1 cellular context compared by ENCODE assay signal in the genomic region with DNA sequence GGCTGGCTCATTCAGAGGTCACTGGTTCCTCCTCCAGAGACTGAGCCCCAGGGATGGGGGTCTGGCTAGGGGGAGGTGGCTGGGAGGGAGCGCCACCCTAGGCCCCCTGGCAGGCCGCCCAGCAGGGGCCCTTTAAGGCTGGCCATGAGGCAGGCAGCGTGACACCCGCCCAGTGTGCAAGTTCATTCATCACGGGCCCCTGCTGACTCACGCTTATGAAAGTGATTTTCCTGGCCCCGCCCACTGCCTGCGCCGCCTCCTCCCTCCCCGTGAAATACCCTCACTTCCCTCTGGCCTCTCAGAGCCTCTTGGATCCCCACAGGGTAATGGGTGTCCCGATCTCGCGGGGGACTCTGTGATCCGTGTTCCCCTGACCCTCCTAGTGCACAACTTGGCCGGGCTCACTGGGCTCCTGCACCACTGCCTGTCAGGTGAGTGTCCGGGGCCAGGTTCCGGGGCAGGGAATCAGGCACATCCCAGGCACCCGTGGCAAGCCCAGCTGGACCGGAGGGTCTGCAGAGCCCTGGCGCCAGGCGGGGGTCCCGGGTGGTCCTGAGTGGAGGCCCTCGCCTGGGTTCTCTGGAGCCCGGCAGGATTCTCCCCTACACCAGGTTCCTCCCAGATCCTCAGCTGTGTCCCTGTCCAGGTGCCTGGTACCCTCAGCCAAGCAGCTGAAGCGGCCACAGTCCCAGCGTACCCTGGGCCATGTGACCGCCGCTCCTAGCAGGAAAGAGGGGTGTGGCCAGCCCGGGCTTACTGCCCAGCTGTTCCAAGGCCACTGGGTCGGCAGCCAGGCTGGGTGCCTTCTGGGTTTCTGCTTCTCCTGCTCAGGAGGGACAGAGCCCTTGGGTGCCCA.
TF ChIP-seq lines count a peak whose summit lies in the region.

A gene with protein sequence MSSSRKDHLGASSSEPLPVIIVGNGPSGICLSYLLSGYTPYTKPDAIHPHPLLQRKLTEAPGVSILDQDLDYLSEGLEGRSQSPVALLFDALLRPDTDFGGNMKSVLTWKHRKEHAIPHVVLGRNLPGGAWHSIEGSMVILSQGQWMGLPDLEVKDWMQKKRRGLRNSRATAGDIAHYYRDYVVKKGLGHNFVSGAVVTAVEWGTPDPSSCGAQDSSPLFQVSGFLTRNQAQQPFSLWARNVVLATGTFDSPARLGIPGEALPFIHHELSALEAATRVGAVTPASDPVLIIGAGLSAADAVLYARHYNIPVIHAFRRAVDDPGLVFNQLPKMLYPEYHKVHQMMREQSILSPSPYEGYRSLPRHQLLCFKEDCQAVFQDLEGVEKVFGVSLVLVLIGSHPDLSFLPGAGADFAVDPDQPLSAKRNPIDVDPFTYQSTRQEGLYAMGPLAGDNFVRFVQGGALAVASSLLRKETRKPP (plus strand): TSS at position 301 of the 856 bp plus-strand sequence. CDS start 4,432 bp downstream, outside the sequence.

TF ChIP-seq in HepG2, 621 proteins besides CTCF, POLR2A, EP300 and RAD21 (continued from another document and continues in another):
- TF ChIP-seq TBL1XR1 (IDR thresholded peaks at IDR 0.05; ENCODE audit: borderline replicate concordance, low read length, partially characterized antibody) (peak; percentile 39), RFX5 (IDR thresholded peaks at IDR 0.05; ENCODE audit: low read depth, low read length) (peak; percentile 10; the same call in 1 of the 2 replicates), SMYD3 (CRISPR knock-in tag; IDR thresholded peaks at IDR 0.05) (no peak), ZKSCAN8 (CRISPR knock-in tag; IDR thresholded peaks at IDR 0.05; ENCODE audit: borderline replicate concordance) (no peak), ZNF343 (CRISPR knock-in tag; IDR thresholded peaks at IDR 0.05) (peak; percentile 72; the same call in 1 of the 2 replicates), GZF1 (CRISPR knock-in tag; IDR thresholded peaks at IDR 0.05) (peak; percentile 56; the same call in 1 of the 2 replicates), PPARG (CRISPR knock-in tag; conservative IDR thresholded peaks at IDR 0.05) (0 out of 2 replicates have a peak, but pooled peaks have one; percentile 51), EZH2 (conservative IDR thresholded peaks at IDR 0.05; ENCODE audit: low read depth, low read length) (no peak), YEATS4 (CRISPR knock-in tag; IDR thresholded peaks at IDR 0.05; ENCODE audit: borderline replicate concordance) (peak; percentile 87), ZNF251 (CRISPR knock-in tag; IDR thresholded peaks at IDR 0.05) (no peak), ZIK1 (CRISPR knock-in tag; IDR thresholded peaks at IDR 0.05; ENCODE audit: borderline replicate concordance, low read depth) (no peak), PHF21A (CRISPR knock-in tag; IDR thresholded peaks at IDR 0.05) (peak; percentile 81), HDAC6 (IDR thresholded peaks at IDR 0.05; ENCODE audit: low read depth, low read length) (peak; percentile 59; the same call in 1 of the 2 replicates), ZNF598 (CRISPR knock-in tag; IDR thresholded peaks at IDR 0.05; ENCODE audit: borderline replicate concordance) (peak; percentile 88; the same call in 1 of the 2 replicates), ZFAT (CRISPR knock-in tag; conservative IDR thresholded peaks at IDR 0.05) (no peak), HMG20B (CRISPR knock-in tag; conservative IDR thresholded peaks at IDR 0.05) (no peak), MAFG (CRISPR knock-in tag; IDR thresholded peaks at IDR 0.05) (peak; percentile 94), CBFB (CRISPR knock-in tag; IDR thresholded peaks at IDR 0.05) (no peak), ZFP62 (CRISPR knock-in tag; IDR thresholded peaks at IDR 0.05) (no peak)
- TF ChIP-seq, protein P1, sequence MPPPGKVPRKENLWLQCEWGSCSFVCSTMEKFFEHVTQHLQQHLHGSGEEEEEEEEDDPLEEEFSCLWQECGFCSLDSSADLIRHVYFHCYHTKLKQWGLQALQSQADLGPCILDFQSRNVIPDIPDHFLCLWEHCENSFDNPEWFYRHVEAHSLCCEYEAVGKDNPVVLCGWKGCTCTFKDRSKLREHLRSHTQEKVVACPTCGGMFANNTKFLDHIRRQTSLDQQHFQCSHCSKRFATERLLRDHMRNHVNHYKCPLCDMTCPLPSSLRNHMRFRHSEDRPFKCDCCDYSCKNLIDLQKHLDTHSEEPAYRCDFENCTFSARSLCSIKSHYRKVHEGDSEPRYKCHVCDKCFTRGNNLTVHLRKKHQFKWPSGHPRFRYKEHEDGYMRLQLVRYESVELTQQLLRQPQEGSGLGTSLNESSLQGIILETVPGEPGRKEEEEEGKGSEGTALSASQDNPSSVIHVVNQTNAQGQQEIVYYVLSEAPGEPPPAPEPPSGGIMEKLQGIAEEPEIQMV (CRISPR knock-in tag; IDR thresholded peaks at IDR 0.05; ENCODE audit: low read depth) = no peak
- TF ChIP-seq, protein P2, sequence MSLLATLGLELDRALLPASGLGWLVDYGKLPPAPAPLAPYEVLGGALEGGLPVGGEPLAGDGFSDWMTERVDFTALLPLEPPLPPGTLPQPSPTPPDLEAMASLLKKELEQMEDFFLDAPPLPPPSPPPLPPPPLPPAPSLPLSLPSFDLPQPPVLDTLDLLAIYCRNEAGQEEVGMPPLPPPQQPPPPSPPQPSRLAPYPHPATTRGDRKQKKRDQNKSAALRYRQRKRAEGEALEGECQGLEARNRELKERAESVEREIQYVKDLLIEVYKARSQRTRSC (CRISPR knock-in tag; IDR thresholded peaks at IDR 0.05; ENCODE audit: low read depth) = no peak
- TF ChIP-seq, protein P3, sequence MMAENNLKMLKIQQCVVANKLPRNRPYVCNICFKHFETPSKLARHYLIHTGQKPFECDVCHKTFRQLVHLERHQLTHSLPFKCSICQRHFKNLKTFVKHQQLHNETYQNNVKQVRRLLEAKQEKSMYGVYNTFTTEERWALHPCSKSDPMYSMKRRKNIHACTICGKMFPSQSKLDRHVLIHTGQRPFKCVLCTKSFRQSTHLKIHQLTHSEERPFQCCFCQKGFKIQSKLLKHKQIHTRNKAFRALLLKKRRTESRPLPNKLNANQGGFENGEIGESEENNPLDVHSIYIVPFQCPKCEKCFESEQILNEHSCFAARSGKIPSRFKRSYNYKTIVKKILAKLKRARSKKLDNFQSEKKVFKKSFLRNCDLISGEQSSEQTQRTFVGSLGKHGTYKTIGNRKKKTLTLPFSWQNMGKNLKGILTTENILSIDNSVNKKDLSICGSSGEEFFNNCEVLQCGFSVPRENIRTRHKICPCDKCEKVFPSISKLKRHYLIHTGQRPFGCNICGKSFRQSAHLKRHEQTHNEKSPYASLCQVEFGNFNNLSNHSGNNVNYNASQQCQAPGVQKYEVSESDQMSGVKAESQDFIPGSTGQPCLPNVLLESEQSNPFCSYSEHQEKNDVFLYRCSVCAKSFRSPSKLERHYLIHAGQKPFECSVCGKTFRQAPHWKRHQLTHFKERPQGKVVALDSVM (CRISPR knock-in tag; IDR thresholded peaks at IDR 0.05) = no peak
- TF ChIP-seq, protein P4, sequence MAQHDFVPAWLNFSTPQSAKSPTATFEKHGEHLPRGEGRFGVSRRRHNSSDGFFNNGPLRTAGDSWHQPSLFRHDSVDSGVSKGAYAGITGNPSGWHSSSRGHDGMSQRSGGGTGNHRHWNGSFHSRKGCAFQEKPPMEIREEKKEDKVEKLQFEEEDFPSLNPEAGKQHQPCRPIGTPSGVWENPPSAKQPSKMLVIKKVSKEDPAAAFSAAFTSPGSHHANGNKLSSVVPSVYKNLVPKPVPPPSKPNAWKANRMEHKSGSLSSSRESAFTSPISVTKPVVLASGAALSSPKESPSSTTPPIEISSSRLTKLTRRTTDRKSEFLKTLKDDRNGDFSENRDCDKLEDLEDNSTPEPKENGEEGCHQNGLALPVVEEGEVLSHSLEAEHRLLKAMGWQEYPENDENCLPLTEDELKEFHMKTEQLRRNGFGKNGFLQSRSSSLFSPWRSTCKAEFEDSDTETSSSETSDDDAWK (CRISPR knock-in tag; IDR thresholded peaks at IDR 0.05) = no peak
- TF ChIP-seq, protein P5, sequence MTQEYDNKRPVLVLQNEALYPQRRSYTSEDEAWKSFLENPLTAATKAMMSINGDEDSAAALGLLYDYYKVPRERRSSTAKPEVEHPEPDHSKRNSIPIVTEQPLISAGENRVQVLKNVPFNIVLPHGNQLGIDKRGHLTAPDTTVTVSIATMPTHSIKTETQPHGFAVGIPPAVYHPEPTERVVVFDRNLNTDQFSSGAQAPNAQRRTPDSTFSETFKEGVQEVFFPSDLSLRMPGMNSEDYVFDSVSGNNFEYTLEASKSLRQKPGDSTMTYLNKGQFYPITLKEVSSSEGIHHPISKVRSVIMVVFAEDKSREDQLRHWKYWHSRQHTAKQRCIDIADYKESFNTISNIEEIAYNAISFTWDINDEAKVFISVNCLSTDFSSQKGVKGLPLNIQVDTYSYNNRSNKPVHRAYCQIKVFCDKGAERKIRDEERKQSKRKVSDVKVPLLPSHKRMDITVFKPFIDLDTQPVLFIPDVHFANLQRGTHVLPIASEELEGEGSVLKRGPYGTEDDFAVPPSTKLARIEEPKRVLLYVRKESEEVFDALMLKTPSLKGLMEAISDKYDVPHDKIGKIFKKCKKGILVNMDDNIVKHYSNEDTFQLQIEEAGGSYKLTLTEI (CRISPR knock-in tag; conservative IDR thresholded peaks at IDR 0.05) = no peak
- TF ChIP-seq, protein P6, sequence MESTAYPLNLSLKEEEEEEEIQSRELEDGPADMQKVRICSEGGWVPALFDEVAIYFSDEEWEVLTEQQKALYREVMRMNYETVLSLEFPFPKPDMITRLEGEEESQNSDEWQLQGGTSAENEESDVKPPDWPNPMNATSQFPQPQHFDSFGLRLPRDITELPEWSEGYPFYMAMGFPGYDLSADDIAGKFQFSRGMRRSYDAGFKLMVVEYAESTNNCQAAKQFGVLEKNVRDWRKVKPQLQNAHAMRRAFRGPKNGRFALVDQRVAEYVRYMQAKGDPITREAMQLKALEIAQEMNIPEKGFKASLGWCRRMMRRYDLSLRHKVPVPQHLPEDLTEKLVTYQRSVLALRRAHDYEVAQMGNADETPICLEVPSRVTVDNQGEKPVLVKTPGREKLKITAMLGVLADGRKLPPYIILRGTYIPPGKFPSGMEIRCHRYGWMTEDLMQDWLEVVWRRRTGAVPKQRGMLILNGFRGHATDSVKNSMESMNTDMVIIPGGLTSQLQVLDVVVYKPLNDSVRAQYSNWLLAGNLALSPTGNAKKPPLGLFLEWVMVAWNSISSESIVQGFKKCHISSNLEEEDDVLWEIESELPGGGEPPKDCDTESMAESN (CRISPR knock-in tag; conservative IDR thresholded peaks at IDR 0.05) = peak; percentile 28; the same call in 1 of the 2 replicates
- TF ChIP-seq, protein P7, sequence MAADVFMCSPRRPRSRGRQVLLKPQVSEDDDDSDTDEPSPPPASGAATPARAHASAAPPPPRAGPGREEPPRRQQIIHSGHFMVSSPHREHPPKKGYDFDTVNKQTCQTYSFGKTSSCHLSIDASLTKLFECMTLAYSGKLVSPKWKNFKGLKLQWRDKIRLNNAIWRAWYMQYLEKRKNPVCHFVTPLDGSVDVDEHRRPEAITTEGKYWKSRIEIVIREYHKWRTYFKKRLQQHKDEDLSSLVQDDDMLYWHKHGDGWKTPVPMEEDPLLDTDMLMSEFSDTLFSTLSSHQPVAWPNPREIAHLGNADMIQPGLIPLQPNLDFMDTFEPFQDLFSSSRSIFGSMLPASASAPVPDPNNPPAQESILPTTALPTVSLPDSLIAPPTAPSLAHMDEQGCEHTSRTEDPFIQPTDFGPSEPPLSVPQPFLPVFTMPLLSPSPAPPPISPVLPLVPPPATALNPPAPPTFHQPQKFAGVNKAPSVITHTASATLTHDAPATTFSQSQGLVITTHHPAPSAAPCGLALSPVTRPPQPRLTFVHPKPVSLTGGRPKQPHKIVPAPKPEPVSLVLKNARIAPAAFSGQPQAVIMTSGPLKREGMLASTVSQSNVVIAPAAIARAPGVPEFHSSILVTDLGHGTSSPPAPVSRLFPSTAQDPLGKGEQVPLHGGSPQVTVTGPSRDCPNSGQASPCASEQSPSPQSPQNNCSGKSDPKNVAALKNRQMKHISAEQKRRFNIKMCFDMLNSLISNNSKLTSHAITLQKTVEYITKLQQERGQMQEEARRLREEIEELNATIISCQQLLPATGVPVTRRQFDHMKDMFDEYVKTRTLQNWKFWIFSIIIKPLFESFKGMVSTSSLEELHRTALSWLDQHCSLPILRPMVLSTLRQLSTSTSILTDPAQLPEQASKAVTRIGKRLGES (CRISPR knock-in tag; IDR thresholded peaks at IDR 0.05; ENCODE audit: borderline replicate concordance) = peak; percentile 82
- TF ChIP-seq, protein P8, sequence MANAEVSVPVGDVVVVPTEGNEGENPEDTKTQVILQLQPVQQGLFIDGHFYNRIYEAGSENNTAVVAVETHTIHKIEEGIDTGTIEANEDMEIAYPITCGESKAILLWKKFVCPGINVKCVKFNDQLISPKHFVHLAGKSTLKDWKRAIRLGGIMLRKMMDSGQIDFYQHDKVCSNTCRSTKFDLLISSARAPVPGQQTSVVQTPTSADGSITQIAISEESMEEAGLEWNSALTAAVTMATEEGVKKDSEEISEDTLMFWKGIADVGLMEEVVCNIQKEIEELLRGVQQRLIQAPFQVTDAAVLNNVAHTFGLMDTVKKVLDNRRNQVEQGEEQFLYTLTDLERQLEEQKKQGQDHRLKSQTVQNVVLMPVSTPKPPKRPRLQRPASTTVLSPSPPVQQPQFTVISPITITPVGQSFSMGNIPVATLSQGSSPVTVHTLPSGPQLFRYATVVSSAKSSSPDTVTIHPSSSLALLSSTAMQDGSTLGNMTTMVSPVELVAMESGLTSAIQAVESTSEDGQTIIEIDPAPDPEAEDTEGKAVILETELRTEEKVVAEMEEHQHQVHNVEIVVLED (CRISPR knock-in tag; IDR thresholded peaks at IDR 0.05; ENCODE audit: borderline replicate concordance) = peak; percentile 42; the same call in 1 of the 2 replicates
- TF ChIP-seq, protein P9, sequence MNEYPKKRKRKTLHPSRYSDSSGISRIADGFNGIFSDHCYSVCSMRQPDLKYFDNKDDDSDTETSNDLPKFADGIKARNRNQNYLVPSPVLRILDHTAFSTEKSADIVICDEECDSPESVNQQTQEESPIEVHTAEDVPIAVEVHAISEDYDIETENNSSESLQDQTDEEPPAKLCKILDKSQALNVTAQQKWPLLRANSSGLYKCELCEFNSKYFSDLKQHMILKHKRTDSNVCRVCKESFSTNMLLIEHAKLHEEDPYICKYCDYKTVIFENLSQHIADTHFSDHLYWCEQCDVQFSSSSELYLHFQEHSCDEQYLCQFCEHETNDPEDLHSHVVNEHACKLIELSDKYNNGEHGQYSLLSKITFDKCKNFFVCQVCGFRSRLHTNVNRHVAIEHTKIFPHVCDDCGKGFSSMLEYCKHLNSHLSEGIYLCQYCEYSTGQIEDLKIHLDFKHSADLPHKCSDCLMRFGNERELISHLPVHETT (CRISPR knock-in tag; conservative IDR thresholded peaks at IDR 0.05) = peak; percentile 25; the same call in 1 of the 2 replicates
- TF ChIP-seq, protein P10, sequence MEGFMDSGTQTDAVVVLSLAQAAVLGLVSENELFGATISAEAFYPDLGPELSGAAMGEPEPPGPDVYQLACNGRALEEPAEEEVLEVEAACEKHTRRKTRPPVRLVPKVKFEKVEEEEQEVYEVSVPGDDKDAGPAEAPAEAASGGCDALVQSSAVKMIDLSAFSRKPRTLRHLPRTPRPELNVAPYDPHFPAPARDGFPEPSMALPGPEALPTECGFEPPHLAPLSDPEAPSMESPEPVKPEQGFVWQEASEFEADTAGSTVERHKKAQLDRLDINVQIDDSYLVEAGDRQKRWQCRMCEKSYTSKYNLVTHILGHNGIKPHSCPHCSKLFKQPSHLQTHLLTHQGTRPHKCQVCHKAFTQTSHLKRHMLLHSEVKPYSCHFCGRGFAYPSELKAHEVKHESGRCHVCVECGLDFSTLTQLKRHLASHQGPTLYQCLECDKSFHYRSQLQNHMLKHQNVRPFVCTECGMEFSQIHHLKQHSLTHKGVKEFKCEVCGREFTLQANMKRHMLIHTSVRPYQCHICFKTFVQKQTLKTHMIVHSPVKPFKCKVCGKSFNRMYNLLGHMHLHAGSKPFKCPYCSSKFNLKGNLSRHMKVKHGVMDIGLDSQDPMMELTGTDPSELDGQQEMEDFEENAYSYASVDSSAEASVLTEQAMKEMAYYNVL (CRISPR knock-in tag; IDR thresholded peaks at IDR 0.05; ENCODE audit: borderline replicate concordance) = peak; percentile 21; the same call in 1 of the 2 replicates
